ENCODE assay signal across 27 cellular contexts in genomic region chr17:67679225-67679624, GRCh38. TPM values are rescaled to one million over a fixed set of nuclear protein-coding genes. Genes with fewer than 3 reads are reported as not detected.
A peak's percentile ranks its signal among the peaks of the same experiment; 100 is the strongest.
DNase-seq lines count a peak whose midpoint lies in the region; ATAC-seq and TF ChIP-seq lines count a peak whose summit lies in the region.
"Had no signal": no experiment of that assay in that cellular context is flagged by ENCODE, and none has a peak within 500 bp of the region (broad histone marks: within the 10 kb centered on the region; RNA-seq: fewer than 3 reads in every experiment).

No MANE protein-coding gene starts in this region.

- H2AFZ ChIP-seq in OCI-LY1 (ENCODE audit: low read length) = no peak overlapping the region

- H3K4me1 ChIP-seq in CD8-positive, alpha-beta T cell (ENCODE audit: insufficient read depth, low read length) = no peaks in the 10 kb centered on the region
- H3K4me1 ChIP-seq in OCI-LY1 (ENCODE audit: insufficient read depth, low read length, severe bottlenecking) = peaks cover 17% of the 10 kb centered on the region
- H3K4me1 ChIP-seq: ascending aorta, right lobe of liver, stomach had no signal

- TF ChIP-seq CTCF in CD8-positive, alpha-beta T cell (IDR thresholded peaks at IDR 0.05) = no peak
- peak; percentile 18 for TF ChIP-seq CTCF in GM12873 (IDR thresholded peaks at IDR 0.05; ENCODE audit: insufficient read depth, low read depth, low read length, missing control alignments)
- TF ChIP-seq CTCF in OCI-LY1 (IDR thresholded peaks at IDR 0.05; ENCODE audit: low read length) = 0 out of 2 replicates have a peak, but pooled peaks have one; percentile 7
- TF ChIP-seq CTCF in lower leg skin (IDR thresholded peaks at IDR 0.05) = no peak

- intact Hi-C loops in CD8-positive, alpha-beta T cell (cut with DNase I, micrococcal nuclease) = no loop called here
- intact Hi-C loops in lower leg skin (cut with DNase I; ENCODE audit: low total_unique reads) = no loop called here

- H3K9me2 ChIP-seq in OCI-LY1 (ENCODE audit: low read depth, low read length) = no peaks in the 10 kb centered on the region

- H3F3A ChIP-seq in OCI-LY1 (ENCODE audit: insufficient read depth, low read length) = no peaks in the 10 kb centered on the region

- no peaks in the 10 kb centered on the region for H3K9me3 Mint-ChIP-seq in CD8-positive, alpha-beta T cell
- H3K9me3 Mint-ChIP-seq in naive B cell = no peaks in the 10 kb centered on the region
- no peaks in the 10 kb centered on the region for H3K9me3 Mint-ChIP-seq in stimulated activated effector memory CD8-positive, alpha-beta T cell treated with anti-CD3 and anti-CD28 coated beads, Interleukin-12 subunit alpha, Interleukin-12 subunit beta, amount 100 ng/mL, for 72 hours
- H3K9me3 Mint-ChIP-seq: CD8-positive, alpha-beta memory T cell had no signal

- no peaks in the 10 kb centered on the region for H3K27me3 ChIP-seq in CD8-positive, alpha-beta T cell (ENCODE audit: insufficient read depth, low read length)
- H3K27me3 ChIP-seq in OCI-LY1 (ENCODE audit: insufficient read depth, low read length) = no peaks in the 10 kb centered on the region
- H3K27me3 ChIP-seq: ascending aorta, MG63, right lobe of liver, stomach had no signal

- H3K79me2 ChIP-seq in OCI-LY1 (ENCODE audit: insufficient read depth, low read length) = no peaks in the 10 kb centered on the region

- POLR2A ChIA-PET in CD8-positive, alpha-beta T cell (lab: Charles Lee) = no interaction called here

- WGBS in lower leg skin, 2 donors = 95 to 96% methylated on average over 2 of the region's 2 CpGs

- no peaks in the 10 kb centered on the region for H3K9me3 ChIP-seq in CD8-positive, alpha-beta T cell (ENCODE audit: low read length)
- H3K9me3 ChIP-seq in OCI-LY1 (ENCODE audit: low read length) = no peaks in the 10 kb centered on the region
- H3K9me3 ChIP-seq: ascending aorta, MG63, right lobe of liver, stomach had no signal

- no peak overlapping the region for H3K4me3 Mint-ChIP-seq in CD8-positive, alpha-beta T cell
- H3K4me3 Mint-ChIP-seq in naive B cell = peak overlapping the region in 7 of 8 donors; percentile 61 to 85 (median 77)
- no peak overlapping the region for H3K4me3 Mint-ChIP-seq in stimulated activated effector memory CD8-positive, alpha-beta T cell treated with anti-CD3 and anti-CD28 coated beads, Interleukin-12 subunit alpha, Interleukin-12 subunit beta, amount 100 ng/mL, for 72 hours
- H3K4me3 Mint-ChIP-seq: CD8-positive, alpha-beta memory T cell had no signal

- peak overlapping the region; percentile 86 for H3K27ac Mint-ChIP-seq in CD8-positive, alpha-beta T cell
- H3K27ac Mint-ChIP-seq in naive B cell = peak overlapping the region; percentile 79 to 94 (median 88)
- H3K27ac Mint-ChIP-seq in stimulated activated effector memory CD8-positive, alpha-beta T cell treated with anti-CD3 and anti-CD28 coated beads, Interleukin-12 subunit alpha, Interleukin-12 subunit beta, amount 100 ng/mL, for 72 hours = no peak overlapping the region

- peaks cover 18% of the 10 kb centered on the region for H3K4me1 Mint-ChIP-seq in CD8-positive, alpha-beta T cell (ENCODE audit: low read depth)
- H3K4me1 Mint-ChIP-seq in naive B cell = peaks cover 15 to 44% (median 36%) of the 10 kb centered on the region in 3 donors
- peaks cover 6% of the 10 kb centered on the region for H3K4me1 Mint-ChIP-seq in stimulated activated effector memory CD8-positive, alpha-beta T cell treated with anti-CD3 and anti-CD28 coated beads, Interleukin-12 subunit alpha, Interleukin-12 subunit beta, amount 100 ng/mL, for 72 hours

- no peak for DNase-seq in CD8-positive, alpha-beta T cell
- DNase-seq in naive B cell (no peak), lower leg skin (ENCODE audit: low spot score in 2 of 2) (no peak)
- DNase-seq in stimulated activated effector memory CD8-positive, alpha-beta T cell treated with anti-CD3 and anti-CD28 coated beads, Interleukin-12 subunit alpha, Interleukin-12 subunit beta, amount 100 ng/mL, for 72 hours (ENCODE audit: low spot score in 2 of 2) = no peak
- DNase-seq: activated CD4-positive, alpha-beta T cell treated with anti-CD3 and anti-CD28 coated beads, Interleukin-2, amount 50 U/mL, for 4 hours; activated T-cell treated with anti-CD3 and anti-CD28 coated beads for 4 hours; CD8-positive, alpha-beta memory T cell; dermis blood vessel endothelial cell; HCEC 1CT; hypothalamus; MG63; NCI-H1417 treated with DMSO at 0.1 percent for 48 hours; NCI-H2107; NCI-H446 treated with DMSO at 0.1 percent for 48 hours; posterior cingulate gyrus; right lobe of liver; stimulated activated CD4-positive, alpha-beta T cell treated with anti-CD3 and anti-CD28 coated beads, Interleukin-12 subunit alpha, Interleukin-12 subunit beta, amount 100 ng/mL, for 4 hours; stimulated activated CD4-positive, alpha-beta T cell treated with anti-CD3 and anti-CD28 coated beads, Interleukin-4, amount 100 ng/mL, for 4 hours; stomach; trophoblast cell; WERI-Rb-1 had no signal

- H3K27me3 Mint-ChIP-seq in CD8-positive, alpha-beta T cell (ENCODE audit: low read depth) = no peaks in the 10 kb centered on the region
- H3K27me3 Mint-ChIP-seq in naive B cell = no peaks in the 10 kb centered on the region
- H3K27me3 Mint-ChIP-seq: CD8-positive, alpha-beta memory T cell had no signal

- CTCF ChIA-PET in CD8-positive, alpha-beta T cell (lab: Charles Lee) = no interaction called here

- H3K4me3 ChIP-seq in CD8-positive, alpha-beta T cell (ENCODE audit: low read depth, low read length) = no peak overlapping the region
- H3K4me3 ChIP-seq in OCI-LY1 (ENCODE audit: low read depth, low read length, poor library complexity, severe bottlenecking) = no peak overlapping the region
- no peak overlapping the region for H3K4me3 ChIP-seq in lower leg skin (ENCODE audit: low read depth, poor library complexity, severe bottlenecking)
- H3K4me3 ChIP-seq: ascending aorta, K562, MG63, right lobe of liver, stomach had no signal

- H3K4me2 ChIP-seq in OCI-LY1 (ENCODE audit: low read length) = no peak overlapping the region

- H3K36me3 Mint-ChIP-seq in CD8-positive, alpha-beta T cell = peaks cover 63% of the 10 kb centered on the region
- H3K36me3 Mint-ChIP-seq in naive B cell = peaks cover 0 to 3% of the 10 kb centered on the region in 2 donors
- H3K36me3 Mint-ChIP-seq in stimulated activated effector memory CD8-positive, alpha-beta T cell treated with anti-CD3 and anti-CD28 coated beads, Interleukin-12 subunit alpha, Interleukin-12 subunit beta, amount 100 ng/mL, for 72 hours = peaks cover 47% of the 10 kb centered on the region

- TF ChIP-seq POLR2A in lower leg skin (IDR thresholded peaks at IDR 0.05) = no peak

- H3K36me3 ChIP-seq in CD8-positive, alpha-beta T cell (ENCODE audit: insufficient read depth, low read length) = peaks cover 11% of the 10 kb centered on the region
- no peaks in the 10 kb centered on the region for H3K36me3 ChIP-seq in OCI-LY1 (ENCODE audit: insufficient read depth, low read length)
- H3K36me3 ChIP-seq: ascending aorta, MG63, right lobe of liver, WERI-Rb-1 had no signal

- H3K27ac ChIP-seq in CD8-positive, alpha-beta T cell (ENCODE audit: low read depth, low read length) = no peak overlapping the region
- peak overlapping the region; percentile 33 for H3K27ac ChIP-seq in OCI-LY1 (ENCODE audit: low read depth, low read length, poor library complexity, severe bottlenecking)
- H3K27ac ChIP-seq: ascending aorta, right lobe of liver, stomach, WERI-Rb-1 had no signal

- no peaks in the 10 kb centered on the region for H4K20me1 ChIP-seq in OCI-LY1 (ENCODE audit: insufficient read depth, low read length)

- H3K9ac ChIP-seq in OCI-LY1 (ENCODE audit: low read length) = no peak overlapping the region

- no peak for ATAC-seq in CD8-positive, alpha-beta T cell
- ATAC-seq in naive B cell (ENCODE audit: low read depth in 2 of 2) = peak; percentile 60 to 75
- ATAC-seq in stimulated activated effector memory CD8-positive, alpha-beta T cell treated with anti-CD3 and anti-CD28 coated beads, Interleukin-12 subunit alpha, Interleukin-12 subunit beta, amount 100 ng/mL, for 72 hours = no peak
- ATAC-seq in GM19397 (IDR thresholded peaks at IDR 0.05; ENCODE audit: unreplicated experiment) = no peak
- ATAC-seq: K562, right lobe of liver, Right ventricle myocardium inferior had no signal

RNA-seq across cellular contexts. Expression of gene NOL11, which starts 38.5 kb away (rescaled TPM):
- total RNA-seq in CD8-positive, alpha-beta T cell = 10 to 100 TPM; 91.0 to 94.0 TPM
- 10 to 100 TPM; 22.6 to 34.2 (median 27.7) TPM for polyA plus RNA-seq in naive B cell (ENCODE audit: low read depth in 6 of 6)
- 10 to 100 TPM; 22.6 to 38.8 (median 30.1) TPM for total RNA-seq in lower leg skin

Comparison
In these comparisons a context has a peak if more than half of its experiments do, and no peak if none do; other contexts are left out.
1. ATAC-seq: peak in naive B cell (2 of 2); none in CD8-positive, alpha-beta T cell (single experiment), stimulated activated effector memory CD8-positive, alpha-beta T cell treated with anti-CD3 and anti-CD28 coated beads, Interleukin-12 subunit alpha, Interleukin-12 subunit beta, amount 100 ng/mL, for 72 hours (single experiment) and GM19397 (single experiment).
2. H3K4me3 Mint-ChIP-seq: peak in naive B cell (7 of 8); none in CD8-positive, alpha-beta T cell (single experiment) and stimulated activated effector memory CD8-positive, alpha-beta T cell treated with anti-CD3 and anti-CD28 coated beads, Interleukin-12 subunit alpha, Interleukin-12 subunit beta, amount 100 ng/mL, for 72 hours (single experiment).
3. CTCF ChIP-seq: peak in GM12873 (single experiment) and OCI-LY1 (single experiment); none in CD8-positive, alpha-beta T cell (single experiment) and lower leg skin (0 of 3).